ENCODE assay signal across 8 cellular contexts in the genomic region with DNA sequence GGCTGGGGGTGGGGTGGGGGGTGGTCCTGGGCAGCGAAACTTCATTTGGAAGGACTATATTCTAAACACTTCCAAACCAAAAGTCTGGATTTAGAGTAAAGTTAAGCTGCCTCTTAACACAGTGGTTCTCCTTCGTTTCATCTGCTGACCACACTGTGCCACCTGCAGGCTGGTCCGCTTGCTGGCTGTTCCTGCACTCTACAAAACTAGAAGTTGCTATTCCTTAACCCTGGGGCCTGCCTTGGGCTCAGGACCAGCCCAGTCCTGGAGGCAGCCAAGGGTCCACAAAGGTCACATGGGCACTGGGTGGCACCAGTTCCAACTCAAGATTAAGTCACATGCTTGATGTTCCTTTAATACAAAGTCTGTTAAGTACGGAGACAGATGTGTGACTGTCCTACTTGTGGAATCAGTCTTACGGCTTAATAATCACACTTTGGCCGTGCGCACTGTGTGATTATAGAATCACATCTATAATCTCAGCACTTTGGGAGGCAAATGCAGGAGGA.
DNase-seq lines count a peak whose midpoint lies in the region; ATAC-seq, FAIRE-seq and TF ChIP-seq lines count a peak whose summit lies in the region.

No MANE protein-coding gene starts in this region.

- H4K20me1 ChIP-seq in H1 (replicated peaks in 1 of 2; ENCODE audit: control insufficient read depth in 1 of 2, insufficient read depth in 2 of 2, low read length in 2 of 2), result no peaks in the 10 kb centered on the region

- no peak overlapping the region for H3K27ac ChIP-seq in H1 (ENCODE audit: low read depth, low read length)
- H3K27ac ChIP-seq in CD8-positive, alpha-beta memory T cell (ENCODE audit: low read depth, low read length), result no peak overlapping the region

- no peaks in the 10 kb centered on the region for H3K4me1 ChIP-seq in H1 (replicated peaks in 1 of 4; ENCODE audit: control insufficient read depth in 3 of 4, insufficient read depth in 4 of 4, low read length in 3 of 4)
- no peaks in the 10 kb centered on the region for H3K4me1 ChIP-seq in mucosa of descending colon (ENCODE audit: low read depth)
- H3K4me1 ChIP-seq in CD8-positive, alpha-beta memory T cell (ENCODE audit: insufficient read depth, low read length), result no peaks in the 10 kb centered on the region

- H3K14ac ChIP-seq in H1 (ENCODE audit: insufficient read length), result no peak overlapping the region

- no peak overlapping the region for H2BK12ac ChIP-seq in H1 (ENCODE audit: low read depth, low read length)

- peak; percentile 87 for ATAC-seq in mucosa of descending colon
- ATAC-seq in GM18870 (IDR thresholded peaks at IDR 0.05; ENCODE audit: unreplicated experiment), result no peak

- H4K5ac ChIP-seq in H1 (ENCODE audit: insufficient read length, low read depth, low read length), result no peak overlapping the region

- no peak overlapping the region for H3K18ac ChIP-seq in H1 (ENCODE audit: extremely low read depth, low read length)

- TF ChIP-seq RAD21 in H1 (IDR thresholded peaks at IDR 0.05 in 1 of 2, conservative IDR thresholded peaks at IDR 0.05 in 1 of 2; ENCODE audit: low read depth in 2 of 2, low read length in 2 of 2), result peak; percentile 69 to 81

- H3K56ac ChIP-seq in H1 (replicated peaks; ENCODE audit: insufficient read length, low read depth, low read length), result no peak overlapping the region

- H3K36me3 Mint-ChIP-seq in CD8-positive, alpha-beta memory T cell, result peaks cover 0 to 15% (median 0%) of the 10 kb centered on the region in 3 donors

- H2BK20ac ChIP-seq in H1 (ENCODE audit: low read length), result no peak overlapping the region

- no peak overlapping the region for H3K4me3 Mint-ChIP-seq in CD8-positive, alpha-beta memory T cell

- TF ChIP-seq POLR2A in H1 (IDR thresholded peaks at IDR 0.05; ENCODE audit: control extremely low read depth in 1 of 2, low read depth in 2 of 2, low read length in 2 of 2), result no peak

- no peak overlapping the region for H2AFZ ChIP-seq in H1 (ENCODE audit: low read length)

- FAIRE-seq in A204.1 (lab: Jason Lieb, UNC) (peak; percentile 23), H1 (lab: Jason Lieb, UNC) (peak; percentile 55)

- H3K4me1 Mint-ChIP-seq in CD8-positive, alpha-beta memory T cell, result peaks cover 18 to 32% (median 19%) of the 10 kb centered on the region in 3 donors

- H3K9ac ChIP-seq in H1 (replicated peaks in 1 of 4; ENCODE audit: extremely low read depth in 1 of 4, low read depth in 3 of 4, low read length in 3 of 4), result no peak overlapping the region

- H3K27me3 ChIP-seq in H1 (replicated peaks in 1 of 4; ENCODE audit: control insufficient read depth in 3 of 4, extremely low read depth in 1 of 4, insufficient read depth in 3 of 4, low read length in 3 of 4), result 0 out of 7 replicates have a peak, but pooled peaks cover 0 to 2% (median 0%) of the 10 kb centered on the region in 4 experiments
- no peaks in the 10 kb centered on the region for H3K27me3 ChIP-seq in CD8-positive, alpha-beta memory T cell (ENCODE audit: insufficient read depth, low read length, poor library complexity, severe bottlenecking)

- no peak overlapping the region for H2BK15ac ChIP-seq in H1 (ENCODE audit: low read length)

- H2AK5ac ChIP-seq in H1 (ENCODE audit: low read depth, low read length), result no peak overlapping the region

- H3K27me3 Mint-ChIP-seq in CD8-positive, alpha-beta memory T cell, result no peaks in the 10 kb centered on the region

- no peak overlapping the region for H2BK120ac ChIP-seq in H1 (replicated peaks; ENCODE audit: low read depth, low read length)

- H3K4me3 ChIP-seq in H1 (ENCODE audit: extremely low read depth in 1 of 4, insufficient read depth in 2 of 4, low read depth in 3 of 4, low read length in 4 of 4) (no peak overlapping the region), mucosa of descending colon (no peak overlapping the region)
- H3K4me3 ChIP-seq in CD8-positive, alpha-beta memory T cell (ENCODE audit: low read length), result no peak overlapping the region

- H3K36me3 ChIP-seq in H1 (ENCODE audit: control insufficient read depth in 2 of 4, insufficient read depth in 4 of 4, low read length in 3 of 4) (no peaks in the 10 kb centered on the region), mucosa of descending colon (ENCODE audit: low read depth) (no peaks in the 10 kb centered on the region)
- H3K36me3 ChIP-seq in CD8-positive, alpha-beta memory T cell (ENCODE audit: insufficient read depth, low read length), result no peaks in the 10 kb centered on the region

- POLR2A ChIA-PET in H1 (lab: Charles Lee; ENCODE audit: partially characterized antibody), result no interaction called here
- POLR2A ChIA-PET in CD8-positive, alpha-beta memory T cell (lab: Charles Lee), result no interaction called here

- intact Hi-C loops in mucosa of descending colon (cut with DNase I, micrococcal nuclease), result loop anchor here in 1 of 2 donors (10.0 kb wide), 1 partner anchor 316 kb away; a partner anchor contains a TSS

- H2BK5ac ChIP-seq in H1 (ENCODE audit: low read depth, low read length), result no peak overlapping the region

- no peak overlapping the region for H3K23ac ChIP-seq in H1 (ENCODE audit: insufficient read length)

- DNase-seq in GF-D8 (lab: John Stamatoyannopoulos, UW) (peak; percentile 50), OCI-M1 (lab: John Stamatoyannopoulos, UW) (peak; percentile 24), H1 (ENCODE audit: low read depth in 1 of 2, low spot score in 2 of 2) (peak in 1 of 2 experiments; percentile 13), mucosa of descending colon (peak in 2 of 3 donors; percentile 67 to 75), NCI-H1694 (lab: John Stamatoyannopoulos, UW) (no peak)
- DNase-seq in CD8-positive, alpha-beta memory T cell, result no peak

- no peaks in the 10 kb centered on the region for H3K79me1 ChIP-seq in H1 (ENCODE audit: low read depth, low read length)

- no peak overlapping the region for H3K4me2 ChIP-seq in H1 (ENCODE audit: insufficient read depth in 1 of 2, low read depth in 2 of 2, low read length in 2 of 2)

- no peaks in the 10 kb centered on the region for H3K79me2 ChIP-seq in H1 (ENCODE audit: control insufficient read depth in 1 of 2, insufficient read depth in 2 of 2, low read length in 2 of 2)

- no peak for TF ChIP-seq EP300 in H1 (IDR thresholded peaks at IDR 0.05; ENCODE audit: borderline replicate concordance in 1 of 2, low read depth in 2 of 2, low read length in 2 of 2)

- CTCF ChIA-PET in H1 (lab: Charles Lee; ENCODE audit: partially characterized antibody), result interaction anchor here (0.6 to 1.6 kb wide), 6 partner anchors 12 to 350 kb away, joined by 3 to 4 read pairs (median 3); no protein-coding TSS in a partner anchor
- CTCF ChIA-PET in CD8-positive, alpha-beta memory T cell (lab: Charles Lee), result interaction anchor here (0.8 kb wide), 2 partner anchors 12 to 314 kb away, joined by 3 read pairs; no protein-coding TSS in a partner anchor

- no peaks in the 10 kb centered on the region for H3K23me2 ChIP-seq in H1 (ENCODE audit: low read depth, low read length)

- WGBS in H1 (ENCODE audit: extremely low coverage in 1 of 2, insufficient coverage in 1 of 2, insufficient read length in 1 of 2, insufficient replicate concordance in 2 of 2, low coverage in 1 of 2, low lambda C conversion rate in 2 of 2, missing lambda C conversion rate in 1 of 2), 2 experiments, result 73% methylated on average over 6 of the region's 7 CpGs; no CpG with 5 or more reads in 1 of the 2 experiments

- TF ChIP-seq CTCF in H1 (IDR thresholded peaks at IDR 0.05; ENCODE audit: control extremely low read depth in 1 of 3, insufficient read depth in 1 of 3, low read depth in 1 of 3, low read length in 3 of 3), result peak; percentile 48 to 63 (median 60)
- no peak for TF ChIP-seq CTCF in mucosa of descending colon (IDR thresholded peaks at IDR 0.05)

- H4K8ac ChIP-seq in H1 (ENCODE audit: extremely low read depth, insufficient read depth, low read length), result 0 out of 2 replicates have a peak overlapping the region, but pooled peaks have one; percentile 71

- no peak overlapping the region for H3K27ac Mint-ChIP-seq in CD8-positive, alpha-beta memory T cell

- no peak overlapping the region for H3K4ac ChIP-seq in H1 (replicated peaks; ENCODE audit: insufficient read length, low read depth, low read length)

- H4K91ac ChIP-seq in H1 (replicated peaks; ENCODE audit: insufficient read length, low read length), result no peak overlapping the region

- H3K9me3 ChIP-seq in H1 (ENCODE audit: insufficient read depth in 2 of 2, low read depth in 1 of 2, low read length in 1 of 2) (no peaks in the 10 kb centered on the region), mucosa of descending colon (no peaks in the 10 kb centered on the region)
- H3K9me3 ChIP-seq in CD8-positive, alpha-beta memory T cell (ENCODE audit: low read length), result no peaks in the 10 kb centered on the region

- H3K9me3 Mint-ChIP-seq in CD8-positive, alpha-beta memory T cell, result no peaks in the 10 kb centered on the region

TF ChIP-seq in H1, 55 proteins besides CTCF, POLR2A, EP300 and RAD21:
- TF ChIP-seq SAP30 (IDR thresholded peaks at IDR 0.05; ENCODE audit: insufficient read depth, insufficient replicate concordance, low read length), result no peak
- TF ChIP-seq, protein P1, sequence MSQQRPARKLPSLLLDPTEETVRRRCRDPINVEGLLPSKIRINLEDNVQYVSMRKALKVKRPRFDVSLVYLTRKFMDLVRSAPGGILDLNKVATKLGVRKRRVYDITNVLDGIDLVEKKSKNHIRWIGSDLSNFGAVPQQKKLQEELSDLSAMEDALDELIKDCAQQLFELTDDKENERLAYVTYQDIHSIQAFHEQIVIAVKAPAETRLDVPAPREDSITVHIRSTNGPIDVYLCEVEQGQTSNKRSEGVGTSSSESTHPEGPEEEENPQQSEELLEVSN (IDR thresholded peaks at IDR 0.05), result no peak
- TF ChIP-seq CHD2 (IDR thresholded peaks at IDR 0.05; ENCODE audit: low read length), result no peak

Comparison
In these comparisons a context has a peak if more than half of its experiments do, and no peak if none do; other contexts are left out.
1. DNase-seq: peak in GF-D8 (single experiment), OCI-M1 (single experiment) and mucosa of descending colon (2 of 3); none in CD8-positive, alpha-beta memory T cell (0 of 5) and NCI-H1694 (single experiment).